In the genomic region with DNA sequence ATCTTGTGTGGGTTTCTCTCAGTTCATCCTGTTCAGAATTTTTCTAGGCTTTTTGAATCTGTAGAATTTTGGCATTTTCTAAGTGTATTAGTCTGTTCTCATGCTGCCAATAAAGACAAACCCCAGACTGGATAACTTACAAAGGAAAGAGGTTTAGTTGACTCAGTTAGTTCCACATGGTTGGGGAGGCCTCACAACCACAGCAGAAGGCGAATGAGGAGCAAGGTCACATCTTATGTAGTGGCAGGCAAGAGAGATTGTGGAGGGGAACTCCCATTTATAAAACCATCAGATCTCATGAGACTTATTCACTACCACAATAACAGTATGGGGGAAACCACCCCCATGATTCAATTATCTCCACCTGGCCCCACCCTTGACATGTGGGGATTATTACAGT, we compare ENCODE assay signal across 32 cellular contexts.
"Had no signal": no experiment of that assay in that cellular context is flagged by ENCODE, and none has a peak within 500 bp of the region (broad histone marks: within the 10 kb centered on the region; RNA-seq: fewer than 3 reads in every experiment).

No MANE protein-coding gene starts in this region.

- H3K9me3 Mint-ChIP-seq: activated naive CD8-positive, alpha-beta T cell treated with anti-CD3 and anti-CD28 coated beads for 36 hours; T-helper 2 cell treated with Interferon-gamma antibody and Interleukin-4, amounts not matched to agents 5 μg/mL and 100 μg/mL, for 36 hours had no signal

- H3K4me3 Mint-ChIP-seq: activated B cell treated with CpG ODN at 0.5 μM for 24 hours; activated CD4-positive, alpha-beta memory T cell treated with anti-CD3 and anti-CD28 coated beads for 36 hours; activated CD4-positive, alpha-beta T cell treated with anti-CD3 and anti-CD28 coated beads, Interleukin-2, amount 10 ng/mL, durations not matched to agents 7 days and 5 days; activated naive CD4-positive, alpha-beta T cell treated with anti-CD3 and anti-CD28 coated beads for 36 hours; activated naive CD8-positive, alpha-beta T cell treated with anti-CD3 and anti-CD28 coated beads for 36 hours; activated T-cell treated with anti-CD3 and anti-CD28 coated beads, Interleukin-2, amount 50 U/mL, for 4 hours; activated T-cell treated with anti-CD3 and anti-CD28 coated beads, Interleukin-2, amount 50 U/mL, for 72 hours; activated T-helper 1 cell treated with anti-CD3 and anti-CD28 coated beads, Interleukin-12 subunit alpha, Interleukin-12 subunit beta, Interleukin-2, Interleukin-4 antibody, amounts not matched to agents 30 ng/mL and 10 ng/mL and 1 ng/mL, durations not matched to agents 14 hours and 24 hours and 36 hours; activated T-helper 17 cell treated with anti-CD3 and anti-CD28 coated beads, Interleukin-2, amount 50 U/mL, for 72 hours; T-helper 1 cell treated with Interleukin-12 subunit alpha and Interleukin-12 subunit beta and Interleukin-4 antibody, amounts not matched to agents 30 μg/mL and 1 μg/mL, for 36 hours; T-helper 2 cell treated with Interferon-gamma antibody and Interleukin-4, amounts not matched to agents 5 μg/mL and 100 μg/mL, for 36 hours had no signal

- H3K27me3 Mint-ChIP-seq: activated B cell treated with CpG ODN at 0.5 μM for 24 hours had no signal

- DNase-seq: activated B cell treated with CpG ODN at 0.5 μM for 24 hours; activated CD4-positive, alpha-beta memory T cell treated with anti-CD3 and anti-CD28 coated beads for 36 hours; activated CD4-positive, alpha-beta T cell treated with anti-CD3 and anti-CD28 coated beads for 48 hours; activated CD4-positive, alpha-beta T cell treated with anti-CD3 and anti-CD28 coated beads, Interleukin-2, amount 10 ng/mL, durations not matched to agents 7 days and 5 days; activated CD4-positive, alpha-beta T cell treated with anti-CD3 and anti-CD28 coated beads, Interleukin-2, amount 50 U/mL, for 4 hours; activated CD4-positive, CD25-positive, alpha-beta regulatory T cell treated with anti-CD3 and anti-CD28 coated beads, Interleukin-2, amount 50 U/mL, for 72 hours; activated CD8-positive, alpha-beta memory T cell treated with anti-CD3 and anti-CD28 coated beads, Interleukin-2, amount 50 U/mL, for 4 hours; activated effector memory CD4-positive, alpha-beta T cell treated with anti-CD3 and anti-CD28 coated beads, Interleukin-2, amount 50 U/mL, for 16 hours; activated gamma-delta T cell treated with Interleukin-2 at 50 U/mL for 16 hours; activated naive CD4-positive, alpha-beta T cell; activated naive CD4-positive, alpha-beta T cell treated with anti-CD3 and anti-CD28 coated beads for 36 hours; activated naive CD4-positive, alpha-beta T cell treated with anti-CD3 and anti-CD28 coated beads, Interleukin-2, amount 50 U/mL, for 16 hours; activated naive CD8-positive, alpha-beta T cell treated with anti-CD3 and anti-CD28 coated beads for 36 hours; activated T-cell treated with anti-CD3 and anti-CD28 coated beads for 4 hours; activated T-cell treated with anti-CD3 and anti-CD28 coated beads, Interleukin-2, amount 50 U/mL, for 1 hour; activated T-cell treated with anti-CD3 and anti-CD28 coated beads, Interleukin-2, amount 50 U/mL, for 4 hours; activated T-cell treated with anti-CD3 and anti-CD28 coated beads, Interleukin-2, amount 50 U/mL, for 72 hours; adrenal gland; amniotic stem cell; aorta; body of pancreas; brain microvascular endothelial cell; central memory CD4-positive, alpha-beta T cell; SW 1271; T-helper 1 cell; T-helper 2 cell; T-helper 9 cell had no signal

- H3K27ac Mint-ChIP-seq: activated B cell treated with CpG ODN at 0.5 μM for 24 hours; activated CD4-positive, alpha-beta memory T cell treated with anti-CD3 and anti-CD28 coated beads for 36 hours; activated CD4-positive, alpha-beta T cell treated with anti-CD3 and anti-CD28 coated beads, Interleukin-2, amount 10 ng/mL, durations not matched to agents 7 days and 5 days; activated naive CD4-positive, alpha-beta T cell treated with anti-CD3 and anti-CD28 coated beads for 36 hours; activated naive CD4-positive, alpha-beta T cell treated with anti-CD3 and anti-CD28 coated beads, Interleukin-2, amount 50 U/mL, for 72 hours; activated naive CD8-positive, alpha-beta T cell treated with anti-CD3 and anti-CD28 coated beads for 36 hours; activated T-cell treated with anti-CD3 and anti-CD28 coated beads, Interleukin-2, amount 50 U/mL, for 72 hours; activated T-helper 1 cell treated with anti-CD3 and anti-CD28 coated beads, Interleukin-12 subunit alpha, Interleukin-12 subunit beta, Interleukin-2, Interleukin-4 antibody, amounts not matched to agents 30 ng/mL and 10 ng/mL and 1 ng/mL, durations not matched to agents 14 hours and 24 hours and 36 hours; activated T-helper 17 cell treated with anti-CD3 and anti-CD28 coated beads, Interleukin-2, amount 50 U/mL, for 72 hours; T-helper 1 cell treated with Interleukin-12 subunit alpha and Interleukin-12 subunit beta and Interleukin-4 antibody, amounts not matched to agents 30 μg/mL and 1 μg/mL, for 36 hours; T-helper 2 cell treated with Interferon-gamma antibody and Interleukin-4, amounts not matched to agents 5 μg/mL and 100 μg/mL, for 36 hours had no signal

- H3K36me3 Mint-ChIP-seq: activated CD4-positive, alpha-beta memory T cell treated with anti-CD3 and anti-CD28 coated beads for 36 hours; activated naive CD8-positive, alpha-beta T cell treated with anti-CD3 and anti-CD28 coated beads for 36 hours had no signal

- H3K4me1 Mint-ChIP-seq: activated B cell treated with CpG ODN at 0.5 μM for 24 hours; activated CD4-positive, alpha-beta T cell treated with anti-CD3 and anti-CD28 coated beads, Interleukin-2, amount 10 ng/mL, durations not matched to agents 7 days and 5 days; activated naive CD8-positive, alpha-beta T cell treated with anti-CD3 and anti-CD28 coated beads for 36 hours; activated T-helper 17 cell treated with anti-CD3 and anti-CD28 coated beads, Interleukin-2, amount 50 U/mL, for 72 hours had no signal

- ATAC-seq: activated naive CD4-positive, alpha-beta T cell treated with anti-CD3 and anti-CD28 coated beads, Interleukin-2, amount 50 U/mL, for 72 hours; activated T-cell treated with anti-CD3 and anti-CD28 coated beads, Interleukin-2, amount 50 U/mL, for 4 hours; activated T-helper 17 cell treated with anti-CD3 and anti-CD28 coated beads, Interleukin-2, amount 50 U/mL, for 72 hours; body of pancreas had no signal
